In the genomic region with DNA sequence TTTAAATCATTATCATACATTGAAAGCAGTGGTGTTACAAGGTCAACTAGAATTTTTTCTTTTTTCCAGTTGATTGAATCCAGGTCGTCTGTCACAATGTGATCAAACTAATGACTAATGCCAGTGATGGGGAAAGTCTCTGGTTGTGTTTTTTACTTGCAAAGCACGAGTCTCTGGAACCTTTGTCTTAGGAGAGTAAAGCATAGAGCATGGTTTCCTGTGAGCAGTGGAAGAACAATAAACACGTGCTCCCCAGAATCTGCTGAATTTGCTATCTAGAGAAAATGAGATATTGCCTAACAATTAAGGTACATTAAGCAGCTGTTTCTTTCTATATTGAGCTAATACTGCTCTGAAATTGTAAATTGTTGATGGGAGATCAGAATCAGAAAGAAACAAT, we compare ENCODE assay signal across 19 cellular contexts.
A peak's percentile ranks its signal among the peaks of the same experiment; 100 is the strongest.
DNase-seq lines count a peak whose midpoint lies in the region; ATAC-seq and TF ChIP-seq lines count a peak whose summit lies in the region.
"Had no signal": no experiment of that assay in that cellular context is flagged by ENCODE, and none has a peak within 500 bp of the region (broad histone marks: within the 10 kb centered on the region; RNA-seq: fewer than 3 reads in every experiment).

No MANE protein-coding gene starts in this region.

- H3K4me1 Mint-ChIP-seq in GM23338 (peaks cover 3% of the 10 kb centered on the region), neural progenitor cell (no peaks in the 10 kb centered on the region)
- H3K4me1 Mint-ChIP-seq: B cell, CD14-positive monocyte had no signal

- H3K36me3 ChIP-seq in GM23338 (ENCODE audit: insufficient read depth): no peaks in the 10 kb centered on the region
- no peaks in the 10 kb centered on the region for H3K36me3 ChIP-seq in neural progenitor cell
- no peaks in the 10 kb centered on the region for H3K36me3 ChIP-seq in left ventricle myocardium inferior

- H4K20me1 ChIP-seq in GM23338 (replicated peaks; ENCODE audit: insufficient read depth) (no peaks in the 10 kb centered on the region), neural progenitor cell (ENCODE audit: low read depth) (peaks cover 2% of the 10 kb centered on the region)

- peak; percentile 31 for DNase-seq in GM23338 (ENCODE audit: low spot score)
- peak; percentile 41 for DNase-seq in RPMI8226
- peak; percentile 10 for DNase-seq in epithelial cell of proximal tubule (ENCODE audit: low read depth)
- DNase-seq in neural progenitor cell (ENCODE audit: low spot score): no peak
- no peak for DNase-seq in NCI-H510A (lab: John Stamatoyannopoulos, UW)
- no peak for DNase-seq in left ventricle myocardium inferior
- DNase-seq: EL, GM23248, HCEC 1CT, KG1, NCI-H1930, NCI-H2227 treated with DMSO at 0.1 percent for 48 hours, NCI-H510A treated with DMSO at 0.1 percent for 48 hours, NCI-H748 treated with DMSO at 0.1 percent for 48 hours, SIG-M5, T-helper 1 cell had no signal

- H3K9me2 ChIP-seq in GM23338 (ENCODE audit: insufficient read depth): no peaks in the 10 kb centered on the region

- no peaks in the 10 kb centered on the region for H3K27me3 Mint-ChIP-seq in GM23338 (ENCODE audit: insufficient read depth, low read depth, poor library complexity)
- peaks cover 2% of the 10 kb centered on the region for H3K27me3 Mint-ChIP-seq in neural progenitor cell (ENCODE audit: insufficient read depth, low read depth)
- H3K27me3 Mint-ChIP-seq: B cell had no signal

- H3F3A ChIP-seq in GM23338 (replicated peaks; ENCODE audit: low read depth) (no peaks in the 10 kb centered on the region), neural progenitor cell (ENCODE audit: low read depth) (no peaks in the 10 kb centered on the region)

- H3K4me1 ChIP-seq in GM23338 (ENCODE audit: insufficient read depth): peaks cover 19% of the 10 kb centered on the region
- H3K4me1 ChIP-seq in neural progenitor cell: no peaks in the 10 kb centered on the region
- no peaks in the 10 kb centered on the region for H3K4me1 ChIP-seq in left ventricle myocardium inferior

- H3K9me3 ChIP-seq in neural progenitor cell (ENCODE audit: low read depth) (no peaks in the 10 kb centered on the region), left ventricle myocardium inferior (replicated peaks) (peaks cover 9% of the 10 kb centered on the region)

- H3K79me2 ChIP-seq in GM23338 (replicated peaks; ENCODE audit: insufficient read depth): no peaks in the 10 kb centered on the region
- H3K79me2 ChIP-seq in neural progenitor cell (ENCODE audit: low read depth): no peaks in the 10 kb centered on the region

- TF ChIP-seq CTCF in GM23338 (conservative IDR thresholded peaks at IDR 0.05; ENCODE audit: low read depth in 2 of 2) (no peak), epithelial cell of proximal tubule (conservative IDR thresholded peaks at IDR 0.05; ENCODE audit: low read depth, low read length) (no peak), neural progenitor cell (IDR thresholded peaks at IDR 0.05) (no peak), left ventricle myocardium inferior (IDR thresholded peaks at IDR 0.05; ENCODE audit: borderline replicate concordance) (no peak)

- H3K27me3 ChIP-seq in GM23338 (ENCODE audit: insufficient read depth) (no peaks in the 10 kb centered on the region), neural progenitor cell (no peaks in the 10 kb centered on the region), left ventricle myocardium inferior (ENCODE audit: low read depth) (no peaks in the 10 kb centered on the region)

- no peaks in the 10 kb centered on the region for H3K9me3 Mint-ChIP-seq in GM23338
- H3K9me3 Mint-ChIP-seq in neural progenitor cell: no peaks in the 10 kb centered on the region

- no peak overlapping the region for H2AFZ ChIP-seq in GM23338
- H2AFZ ChIP-seq in neural progenitor cell (replicated peaks): peak overlapping the region; percentile 8
- H2AFZ ChIP-seq: GM23248 had no signal

- no peak overlapping the region; the same call in 1 of the 2 replicates for H3K4me2 ChIP-seq in GM23338
- H3K4me2 ChIP-seq in neural progenitor cell: no peak overlapping the region

- H3K4me3 ChIP-seq in GM23338 (no peak overlapping the region), epithelial cell of proximal tubule (ENCODE audit: low read depth, low read length) (no peak overlapping the region), neural progenitor cell (no peak overlapping the region), left ventricle myocardium inferior (no peak overlapping the region)
- H3K4me3 ChIP-seq: GM23248 had no signal

- H3K9ac ChIP-seq in neural progenitor cell: no peak overlapping the region
- H3K9ac ChIP-seq: GM23248 had no signal

- H3K27ac ChIP-seq in GM23338 (ENCODE audit: low read depth) (0 out of 2 replicates have a peak overlapping the region, but pooled peaks have one; percentile 12), neural progenitor cell (no peak overlapping the region), left ventricle myocardium inferior (replicated peaks) (no peak overlapping the region)
- H3K27ac ChIP-seq: GM23248 had no signal

- intact Hi-C loops in left ventricle myocardium inferior (cut with micrococcal nuclease): no loop called here

- H3K27ac Mint-ChIP-seq in GM23338 (peak overlapping the region; percentile 42; the same call in 1 of the 2 replicates), neural progenitor cell (no peak overlapping the region)
- H3K27ac Mint-ChIP-seq: B cell, CD14-positive monocyte had no signal

- no peak for ATAC-seq in GM23338
- no peak for ATAC-seq in HG03457 (IDR thresholded peaks at IDR 0.05; ENCODE audit: unreplicated experiment)

- H3K36me3 Mint-ChIP-seq in GM23338 (ENCODE audit: low read depth) (no peaks in the 10 kb centered on the region), neural progenitor cell (no peaks in the 10 kb centered on the region)
- H3K36me3 Mint-ChIP-seq: CD14-positive monocyte had no signal

- no peak overlapping the region for H3K4me3 Mint-ChIP-seq in GM23338
- no peak overlapping the region for H3K4me3 Mint-ChIP-seq in neural progenitor cell
- H3K4me3 Mint-ChIP-seq: B cell, CD14-positive monocyte had no signal

TF ChIP-seq in GM23338, 12 proteins besides CTCF, POLR2A, EP300 and RAD21 (continues in another document):
- TF ChIP-seq POLR2AphosphoS5 (IDR thresholded peaks at IDR 0.05; ENCODE audit: low read depth) (no peak), NANOG (IDR thresholded peaks at IDR 0.05; ENCODE audit: borderline replicate concordance) (no peak), ZNF114 (CRISPR knock-in tag; IDR thresholded peaks at IDR 0.05) (no peak), EZH2 (IDR thresholded peaks at IDR 0.05; ENCODE audit: low read depth, unreplicated experiment) (no peak), CREB1 (CRISPR knock-in tag; IDR thresholded peaks at IDR 0.05; ENCODE audit: low read depth) (no peak), JUNB (IDR thresholded peaks at IDR 0.05; ENCODE audit: unreplicated experiment) (no peak), EZH2phosphoT487 (IDR thresholded peaks at IDR 0.05; ENCODE audit: unreplicated experiment) (no peak), ZNF331 (CRISPR knock-in tag; IDR thresholded peaks at IDR 0.05; ENCODE audit: low read depth) (no peak), STAT1 (IDR thresholded peaks at IDR 0.05; ENCODE audit: unreplicated experiment) (no peak), REST (IDR thresholded peaks at IDR 0.05; ENCODE audit: unreplicated experiment) (no peak)
- TF ChIP-seq, protein P1, sequence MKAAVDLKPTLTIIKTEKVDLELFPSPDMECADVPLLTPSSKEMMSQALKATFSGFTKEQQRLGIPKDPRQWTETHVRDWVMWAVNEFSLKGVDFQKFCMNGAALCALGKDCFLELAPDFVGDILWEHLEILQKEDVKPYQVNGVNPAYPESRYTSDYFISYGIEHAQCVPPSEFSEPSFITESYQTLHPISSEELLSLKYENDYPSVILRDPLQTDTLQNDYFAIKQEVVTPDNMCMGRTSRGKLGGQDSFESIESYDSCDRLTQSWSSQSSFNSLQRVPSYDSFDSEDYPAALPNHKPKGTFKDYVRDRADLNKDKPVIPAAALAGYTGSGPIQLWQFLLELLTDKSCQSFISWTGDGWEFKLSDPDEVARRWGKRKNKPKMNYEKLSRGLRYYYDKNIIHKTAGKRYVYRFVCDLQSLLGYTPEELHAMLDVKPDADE (IDR thresholded peaks at IDR 0.05): no peak

Comparison
In these comparisons a context has a peak if more than half of its experiments do, and no peak if none do; other contexts are left out.
1. DNase-seq: peak in GM23338 (single experiment), RPMI8226 (single experiment) and epithelial cell of proximal tubule (single experiment); none in neural progenitor cell (single experiment), NCI-H510A (single experiment) and left ventricle myocardium inferior (single experiment).